In genomic region chr1:155969377-155969791, GRCh38 we compare ENCODE assay signal across 11 cellular contexts. TPM values are rescaled to one million over a fixed set of nuclear protein-coding genes. Genes with fewer than 3 reads are reported as not detected.
A peak's percentile ranks its signal among the peaks of the same experiment; 100 is the strongest.
DNase-seq lines count a peak whose midpoint lies in the region; ATAC-seq and TF ChIP-seq lines count a peak whose summit lies in the region.
"Had no signal": no experiment of that assay in that cellular context is flagged by ENCODE, and none has a peak within 500 bp of the region (broad histone marks: within the 10 kb centered on the region; RNA-seq: fewer than 3 reads in every experiment).

No MANE protein-coding gene starts in this region.

- CTCF ChIA-PET in A673 (lab: Charles Lee) = no interaction called here

- POLR2A ChIA-PET in A673 (lab: Charles Lee; ENCODE audit: low non-redundant PET) = interaction anchor here (0.5 kb wide), 1 partner anchor 18 kb away, joined by 3 read pairs; no protein-coding TSS in a partner anchor

- peaks cover 65% of the 10 kb centered on the region for H3K36me3 ChIP-seq in A673 (ENCODE audit: insufficient read depth, low read length, poor library complexity, severe bottlenecking)

- no peak for ATAC-seq in HG03460 (IDR thresholded peaks at IDR 0.05; ENCODE audit: unreplicated experiment)
- ATAC-seq in HG02759 (IDR thresholded peaks at IDR 0.05; ENCODE audit: unreplicated experiment) = no peak

- no peaks in the 10 kb centered on the region for H3K9me3 ChIP-seq in A673 (ENCODE audit: low read depth, low read length, poor library complexity, severe bottlenecking)

- H3K4me3 ChIP-seq in A673 (ENCODE audit: low read depth, low read length, poor library complexity, severe bottlenecking) = no peak overlapping the region

- DNase-seq in A673 (ENCODE audit: low spot score) (no peak), nephron progenitor cell (no peak), NOMO-1 (lab: John Stamatoyannopoulos, UW; ENCODE audit: unreplicated experiment in 2 of 2) (no peak), COR-L47 (lab: John Stamatoyannopoulos, UW) (no peak)
- DNase-seq: DND-41, small intestine had no signal

- H3K27me3 Mint-ChIP-seq in IgD-negative memory B cell (no peaks in the 10 kb centered on the region), nephron progenitor cell (ENCODE audit: low read depth, poor library complexity) (no peaks in the 10 kb centered on the region)

- peak overlapping the region in 3 of 4 donors; percentile 52 to 81 (median 76) for H3K4me3 Mint-ChIP-seq in IgD-negative memory B cell
- H3K4me3 Mint-ChIP-seq in nephron progenitor cell = peak overlapping the region; percentile 44

- TF ChIP-seq CTCF in A673 (conservative IDR thresholded peaks at IDR 0.05; ENCODE audit: low read depth, low read length) (no peak), nephron progenitor cell (IDR thresholded peaks at IDR 0.05) (no peak)

- H3K27me3 ChIP-seq in A673 (replicated peaks; ENCODE audit: insufficient read depth, low read depth, low read length, poor library complexity) = no peaks in the 10 kb centered on the region

- H3K27ac ChIP-seq in A673 (ENCODE audit: low read depth, low read length, poor library complexity, severe bottlenecking) (peak overlapping the region; percentile 58), cingulate gyrus (ENCODE audit: low read depth, low read length) (peak overlapping the region; percentile 81)

- intact Hi-C loops in A673 (cut with micrococcal nuclease; ENCODE audit: unreplicated experiment) = no loop called here

- H3K9me3 Mint-ChIP-seq in IgD-negative memory B cell (no peaks in the 10 kb centered on the region), nephron progenitor cell (no peaks in the 10 kb centered on the region)

- H3K27ac Mint-ChIP-seq in IgD-negative memory B cell = peak overlapping the region; percentile 43 to 91 (median 88)
- H3K27ac Mint-ChIP-seq in nephron progenitor cell = peak overlapping the region; percentile 98

- H3K36me3 Mint-ChIP-seq in IgD-negative memory B cell (peaks cover 9% of the 10 kb centered on the region), nephron progenitor cell (ENCODE audit: low read depth) (peaks cover 25% of the 10 kb centered on the region)

- no TSS peak for BruUV-seq in A673 (replicated peaks; lab: Mats Ljungman, UMichigan)

- H3K4me1 Mint-ChIP-seq in IgD-negative memory B cell = peaks cover 40 to 71% (median 56%) of the 10 kb centered on the region in 3 donors
- H3K4me1 Mint-ChIP-seq in nephron progenitor cell = peaks cover 94% of the 10 kb centered on the region

- H3K4me1 ChIP-seq in A673 (ENCODE audit: insufficient read depth, low read length, poor library complexity, severe bottlenecking) = peaks cover 48% of the 10 kb centered on the region

RNA-seq across cellular contexts. Expression of gene ARHGEF2, which starts 9.0 kb away (rescaled TPM):
- total RNA-seq in A673 (2021) = 148 and 161 TPM in 2 replicates
- polyA plus RNA-seq in IgD-negative memory B cell = 43.9 TPM

RNA-seq across cellular contexts. Expression of gene RXFP4, which starts 27.9 kb away (rescaled TPM):
- not detected in 2 replicates for total RNA-seq in A673 (2021)
- 0.78 TPM for polyA plus RNA-seq in IgD-negative memory B cell
- total RNA-seq: SK-MEL-5 had no signal

RNA-seq across cellular contexts. Expression of gene KHDC4, which starts 35.2 kb away (rescaled TPM):
- total RNA-seq in A673 (2021) = 92.7 and 93.3 TPM in 2 replicates
- polyA plus RNA-seq in IgD-negative memory B cell = 8.0 TPM

RNA-seq across cellular contexts. Expression of gene SSR2, which starts 51.4 kb away (rescaled TPM):
- total RNA-seq in A673 (2021) = 220 and 233 TPM in 2 replicates
- 257 TPM for polyA plus RNA-seq in IgD-negative memory B cell

RNA-seq across cellular contexts. Expression of gene RIT1, which starts 58.2 kb away (rescaled TPM):
- 27.5 and 29.6 TPM in 2 replicates for total RNA-seq in A673 (2021)
- 12.7 TPM for polyA plus RNA-seq in IgD-negative memory B cell
